Comparison of ENCODE assay signal across 11 cellular contexts in the genomic region with DNA sequence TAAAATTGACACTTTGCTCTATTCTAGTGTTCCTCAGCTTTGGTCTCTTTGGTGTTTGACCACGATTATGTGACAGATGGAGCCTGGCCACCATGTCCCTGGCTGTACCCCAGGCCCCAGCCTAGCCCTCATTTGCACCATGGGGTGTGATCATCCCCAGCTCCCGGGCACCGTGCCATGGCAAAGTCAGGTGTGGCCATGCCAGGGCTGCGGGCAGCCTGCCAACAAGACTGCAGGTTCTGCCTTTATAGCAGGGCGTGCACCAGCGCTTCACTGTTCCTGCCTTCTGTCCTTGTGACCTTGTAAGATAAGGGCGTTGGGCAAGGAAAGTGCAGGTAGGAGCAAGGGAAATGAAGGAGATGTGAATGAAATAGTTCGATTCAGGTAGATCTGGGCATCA. TPM values are rescaled to one million over a fixed set of nuclear protein-coding genes. Genes with fewer than 3 reads are reported as not detected.
DNase-seq lines count a peak whose midpoint lies in the region; ATAC-seq and TF ChIP-seq lines count a peak whose summit lies in the region.
"Had no signal": no experiment of that assay in that cellular context is flagged by ENCODE, and none has a peak within 500 bp of the region (broad histone marks: within the 10 kb centered on the region; RNA-seq: fewer than 3 reads in every experiment).

No MANE protein-coding gene starts in this region.

- peaks cover 5% of the 10 kb centered on the region for H3K4me1 Mint-ChIP-seq in activated T-helper 2 cell treated with anti-CD3 and anti-CD28 coated beads, Interferon-gamma antibody, Interleukin-2, Interleukin-4, amounts not matched to agents 10 μg/mL and 5 μg/mL and 100 μg/mL, durations not matched to agents 14 hours and 24 hours and 36 hours (ENCODE audit: low read depth)

- H3K4me1 ChIP-seq in RWPE2 (ENCODE audit: insufficient read depth, poor library complexity, severe bottlenecking) = no peaks in the 10 kb centered on the region
- no peaks in the 10 kb centered on the region for H3K4me1 ChIP-seq in sigmoid colon
- H3K4me1 ChIP-seq: SJSA1 had no signal

- no peak for TF ChIP-seq POLR2A in sigmoid colon (IDR thresholded peaks at IDR 0.05)

- intact Hi-C loops in activated T-helper 2 cell treated with anti-CD3 and anti-CD28 coated beads, Interferon-gamma antibody, Interleukin-2, Interleukin-4, amounts not matched to agents 10 μg/mL and 5 μg/mL and 100 μg/mL, durations not matched to agents 14 hours and 24 hours and 36 hours (cut with micrococcal nuclease) = no loop called here
- intact Hi-C loops in sigmoid colon (cut with DNase I) = no loop called here

- H3K27me3 Mint-ChIP-seq in activated T-helper 2 cell treated with anti-CD3 and anti-CD28 coated beads, Interferon-gamma antibody, Interleukin-2, Interleukin-4, amounts not matched to agents 10 μg/mL and 5 μg/mL and 100 μg/mL, durations not matched to agents 14 hours and 24 hours and 36 hours (ENCODE audit: low read depth) = peaks cover 43% of the 10 kb centered on the region

- H3K4me3 ChIP-seq in RWPE2 (ENCODE audit: severe bottlenecking) (no peak overlapping the region), sigmoid colon (no peak overlapping the region)
- H3K4me3 ChIP-seq: SJSA1 had no signal

- DNase-seq in NCI-H1436 treated with DMSO at 0.1 percent for 48 hours (lab: John Stamatoyannopoulos, UW) = peak; percentile 81
- peak; percentile 86 for DNase-seq in RWPE2 (ENCODE audit: low spot score)
- DNase-seq in kidney glomerular epithelial cell (lab: John Stamatoyannopoulos, UW) = peak; percentile 9
- no peak for DNase-seq in activated T-helper 2 cell treated with anti-CD3 and anti-CD28 coated beads, Interferon-gamma antibody, Interleukin-2, Interleukin-4, amounts not matched to agents 10 μg/mL and 5 μg/mL and 100 μg/mL, durations not matched to agents 14 hours and 24 hours and 36 hours (ENCODE audit: low spot score)
- DNase-seq in sigmoid colon = no peak
- no peak for DNase-seq in 8988T
- no peak for DNase-seq in occipital lobe (lab: John Stamatoyannopoulos, UW)
- DNase-seq: activated CD4-positive, alpha-beta T cell treated with anti-CD3 and anti-CD28 coated beads, Interleukin-2, amount 50 U/mL, for 48 hours had no signal

- 20 to 66% methylated on average over 8 of the region's 8 CpGs for WGBS in sigmoid colon, 2 donors

- peak; percentile 73 for ATAC-seq in RWPE2 (ENCODE audit: low read depth)

- H3K36me3 Mint-ChIP-seq in activated T-helper 2 cell treated with anti-CD3 and anti-CD28 coated beads, Interferon-gamma antibody, Interleukin-2, Interleukin-4, amounts not matched to agents 10 μg/mL and 5 μg/mL and 100 μg/mL, durations not matched to agents 14 hours and 24 hours and 36 hours (ENCODE audit: low read depth) = no peaks in the 10 kb centered on the region

- no peak overlapping the region for H3K4me3 Mint-ChIP-seq in activated T-helper 2 cell treated with anti-CD3 and anti-CD28 coated beads, Interferon-gamma antibody, Interleukin-2, Interleukin-4, amounts not matched to agents 10 μg/mL and 5 μg/mL and 100 μg/mL, durations not matched to agents 14 hours and 24 hours and 36 hours (ENCODE audit: low read depth)

- peak overlapping the region; percentile 54 for H3K27ac ChIP-seq in C4-2B
- no peak overlapping the region for H3K27ac ChIP-seq in RWPE2 (ENCODE audit: poor library complexity, severe bottlenecking)
- H3K27ac ChIP-seq in sigmoid colon = no peak overlapping the region
- H3K27ac ChIP-seq: SJSA1 had no signal

- H3K27ac Mint-ChIP-seq in activated T-helper 2 cell treated with anti-CD3 and anti-CD28 coated beads, Interferon-gamma antibody, Interleukin-2, Interleukin-4, amounts not matched to agents 10 μg/mL and 5 μg/mL and 100 μg/mL, durations not matched to agents 14 hours and 24 hours and 36 hours = no peak overlapping the region

- no peak for TF ChIP-seq EP300 in sigmoid colon (IDR thresholded peaks at IDR 0.05)

- no peaks in the 10 kb centered on the region for H3K9me3 Mint-ChIP-seq in activated T-helper 2 cell treated with anti-CD3 and anti-CD28 coated beads, Interferon-gamma antibody, Interleukin-2, Interleukin-4, amounts not matched to agents 10 μg/mL and 5 μg/mL and 100 μg/mL, durations not matched to agents 14 hours and 24 hours and 36 hours

- TF ChIP-seq CTCF in C4-2B (conservative IDR thresholded peaks at IDR 0.05) (no peak), RWPE2 (IDR thresholded peaks at IDR 0.05; ENCODE audit: poor library complexity, severe bottlenecking) (no peak), sigmoid colon (IDR thresholded peaks at IDR 0.05) (no peak)

- H3K36me3 ChIP-seq in RWPE2 (ENCODE audit: low read depth) (no peaks in the 10 kb centered on the region), sigmoid colon (no peaks in the 10 kb centered on the region)
- H3K36me3 ChIP-seq: SJSA1 had no signal

- H3K9me3 ChIP-seq in RWPE2 (ENCODE audit: severe bottlenecking) (no peaks in the 10 kb centered on the region), sigmoid colon (no peaks in the 10 kb centered on the region)
- H3K9me3 ChIP-seq: SJSA1 had no signal

- H3K27me3 ChIP-seq in RWPE2 (ENCODE audit: insufficient read depth, poor library complexity, severe bottlenecking) (peaks cover 6% of the 10 kb centered on the region), sigmoid colon (no peaks in the 10 kb centered on the region)

RNA-seq across cellular contexts. Expression of a gene that starts 22.4 kb away (rescaled TPM):
- not detected in 2 replicates for total RNA-seq in activated T-helper 2 cell treated with anti-CD3 and anti-CD28 coated beads, Interferon-gamma antibody, Interleukin-2, Interleukin-4, amounts not matched to agents 10 μg/mL and 5 μg/mL and 100 μg/mL, durations not matched to agents 14 hours and 24 hours and 36 hours
- under 1 TPM in 1 of 4 donors, not detected in 3; 0.36 TPM for total RNA-seq in sigmoid colon
- 10 to 100 TPM in 1 of 3 donors, 1 to 10 TPM in 1, under 1 TPM in 1; 0.60 to 67.3 (median 9.0) TPM for polyA plus RNA-seq in sigmoid colon
- not detected for total RNA-seq in occipital lobe
- total RNA-seq: M059J, SJSA1 had no signal

RNA-seq across cellular contexts. Expression of a gene that starts 47.1 kb away (rescaled TPM):
- total RNA-seq in activated T-helper 2 cell treated with anti-CD3 and anti-CD28 coated beads, Interferon-gamma antibody, Interleukin-2, Interleukin-4, amounts not matched to agents 10 μg/mL and 5 μg/mL and 100 μg/mL, durations not matched to agents 14 hours and 24 hours and 36 hours = 17.0 and 17.2 TPM in 2 replicates
- total RNA-seq in sigmoid colon (1 to 10 TPM in 1 of 4 donors, under 1 TPM in 1, not detected in 2; 0.71 to 3.1 TPM), occipital lobe (not detected)
- polyA plus RNA-seq in sigmoid colon = 10 to 100 TPM; 13.5 to 81.6 (median 17.4) TPM

Comparison
In these comparisons a context has a peak if more than half of its experiments do, and no peak if none do; other contexts are left out.
1. DNase-seq: peak in NCI-H1436 treated with DMSO at 0.1 percent for 48 hours (single experiment), RWPE2 (single experiment) and kidney glomerular epithelial cell (single experiment); none in activated T-helper 2 cell treated with anti-CD3 and anti-CD28 coated beads, Interferon-gamma antibody, Interleukin-2, Interleukin-4, amounts not matched to agents 10 μg/mL and 5 μg/mL and 100 μg/mL, durations not matched to agents 14 hours and 24 hours and 36 hours (single experiment), sigmoid colon (single experiment), 8988T (single experiment) and occipital lobe (single experiment).